ENCODE assay signal across 8 cellular contexts in genomic region chr4:74157116-74157742, GRCh38. TPM values are rescaled to one million over a fixed set of nuclear protein-coding genes. Genes with fewer than 3 reads are reported as not detected.
A peak's percentile ranks its signal among the peaks of the same experiment; 100 is the strongest.
DNase-seq lines count a peak whose midpoint lies in the region; ATAC-seq, FAIRE-seq and TF ChIP-seq lines count a peak whose summit lies in the region.

No MANE protein-coding gene starts in this region.

- H3K4me2 ChIP-seq in mesenchymal stem cell (ENCODE audit: low read length, poor library complexity, severe bottlenecking) = peak overlapping the region; percentile 73

- 4% methylated on average over 3 of the region's 4 CpGs for WGBS in mesenchymal stem cell

- H2BK12ac ChIP-seq in mesenchymal stem cell (ENCODE audit: low read length in 2 of 2) = peak overlapping the region in 1 of 2 experiments; percentile 55

- H3K4me3 ChIP-seq in BJ (ENCODE audit: low read depth, low read length) (peak overlapping the region; percentile 81), bronchial epithelial cell (ENCODE audit: low read depth, low read length) (peak overlapping the region; percentile 79), mesenchymal stem cell (ENCODE audit: insufficient read depth in 1 of 2, low read depth in 1 of 2, low read length in 2 of 2) (peak overlapping the region; percentile 89)
- H3K4me3 ChIP-seq in Jurkat, Clone E6-1 (ENCODE audit: low read length) = peak overlapping the region; percentile 84

- peak overlapping the region; percentile 87 for H3K27ac ChIP-seq in mesenchymal stem cell (ENCODE audit: low read length, poor library complexity, severe bottlenecking)

- H3K36me3 ChIP-seq in BJ (ENCODE audit: control insufficient read depth, insufficient read depth, low read length) (no peaks in the 10 kb centered on the region), bronchial epithelial cell (ENCODE audit: control insufficient read depth, insufficient read depth, low read length) (peaks cover 6% of the 10 kb centered on the region), mesenchymal stem cell (ENCODE audit: control insufficient read depth in 1 of 2, insufficient read depth in 2 of 2, low read depth in 1 of 2, low read length in 2 of 2) (peaks cover 2 to 18% of the 10 kb centered on the region in 2 experiments)

- ATAC-seq in HG03460 (IDR thresholded peaks at IDR 0.05; ENCODE audit: unreplicated experiment) (no peak), GM21786 (IDR thresholded peaks at IDR 0.05; ENCODE audit: unreplicated experiment) (no peak)

- POLR2A ChIA-PET in BJ (lab: Charles Lee) = no interaction called here

- H2BK5ac ChIP-seq in mesenchymal stem cell (ENCODE audit: low read depth, low read length, poor library complexity, severe bottlenecking) = no peak overlapping the region

- no peak for TF ChIP-seq CTCF in BJ (IDR thresholded peaks at IDR 0.05; ENCODE audit: insufficient read depth, low read depth, low read length)
- no peak for TF ChIP-seq CTCF in bronchial epithelial cell (IDR thresholded peaks at IDR 0.05; ENCODE audit: insufficient read depth, low read length, severe bottlenecking)

- FAIRE-seq in bronchial epithelial cell (lab: Jason Lieb, UNC) = no peak

- H2AFZ ChIP-seq in mesenchymal stem cell (ENCODE audit: low read depth, low read length) = peak overlapping the region; percentile 79

- no peak for DNase-seq in BJ (ENCODE audit: low read depth)
- no peak for DNase-seq in Jurkat, Clone E6-1 (ENCODE audit: low read depth, low spot score)
- DNase-seq in bronchial epithelial cell (ENCODE audit: low read depth) = peak; percentile 34
- peak; percentile 80 for DNase-seq in mesenchymal stem cell
- no peak for DNase-seq in HPDE6-E6E7 (ENCODE audit: extremely low spot score)
- DNase-seq in HuH-7.5 (ENCODE audit: low spot score) = no peak

- peak overlapping the region; percentile 96 for H4K8ac ChIP-seq in mesenchymal stem cell (ENCODE audit: low read length)

- no peak overlapping the region for H2AK5ac ChIP-seq in mesenchymal stem cell (ENCODE audit: low read length, severe bottlenecking)

- H2BK15ac ChIP-seq in mesenchymal stem cell (ENCODE audit: low read depth, poor library complexity, severe bottlenecking) = no peak overlapping the region

- CTCF ChIA-PET in BJ (lab: Yijun Ruan, JAX) = no interaction called here

- H3K9me3 ChIP-seq in mesenchymal stem cell (ENCODE audit: control insufficient read depth, low read length) = no peaks in the 10 kb centered on the region

- peak overlapping the region; percentile 71 for H2BK120ac ChIP-seq in mesenchymal stem cell (ENCODE audit: low read depth, low read length)

- H3K4me1 ChIP-seq in mesenchymal stem cell (ENCODE audit: control insufficient read depth, insufficient read depth, low read depth, low read length) = peaks cover 1% of the 10 kb centered on the region

- no peaks in the 10 kb centered on the region for H3K27me3 ChIP-seq in BJ (ENCODE audit: control insufficient read depth, insufficient read depth, low read length)
- H3K27me3 ChIP-seq in bronchial epithelial cell (ENCODE audit: control insufficient read depth, insufficient read depth, low read length) = no peaks in the 10 kb centered on the region
- H3K27me3 ChIP-seq in mesenchymal stem cell (ENCODE audit: control insufficient read depth in 1 of 2, insufficient read depth in 1 of 2, low read length in 2 of 2) = no peaks in the 10 kb centered on the region

- H3K23ac ChIP-seq in mesenchymal stem cell (ENCODE audit: low read length in 2 of 2) = peak overlapping the region in 1 of 2 experiments; percentile 19

- no peak overlapping the region for H3K14ac ChIP-seq in mesenchymal stem cell (ENCODE audit: low read length in 2 of 2)

- peak overlapping the region in 1 of 2 experiments; percentile 65 for H3K4ac ChIP-seq in mesenchymal stem cell (ENCODE audit: low read depth in 1 of 2, low read length in 2 of 2)

- peak overlapping the region; percentile 90 to 92 for H3K18ac ChIP-seq in mesenchymal stem cell (ENCODE audit: low read depth in 1 of 2, low read length in 2 of 2)

- H3K79me1 ChIP-seq in mesenchymal stem cell (replicated peaks; ENCODE audit: low read length, poor library complexity, severe bottlenecking) = peaks cover 6% of the 10 kb centered on the region

- H4K91ac ChIP-seq in mesenchymal stem cell (ENCODE audit: low read length) = no peak overlapping the region

- peak overlapping the region; percentile 97 for H3K9ac ChIP-seq in mesenchymal stem cell (ENCODE audit: low read length)

RNA-seq across cellular contexts. Expression of gene MTHFD2L, which starts 0.7 kb away (rescaled TPM):
- 1.7 and 4.3 TPM in 2 replicates for polyA plus RNA-seq in BJ (2011; rRNA removed)
- polyA minus RNA-seq in BJ (2011; rRNA and poly(A)+ RNA removed) = 3.5 and 4.0 TPM in 2 replicates
- 11.3 TPM for polyA plus RNA-seq in Jurkat, Clone E6-1 (2012; ENCODE audit: insufficient read depth, insufficient read length)
- 24.2 and 29.0 TPM in 2 replicates for total RNA-seq in bronchial epithelial cell
- 6.0 TPM for polyA plus RNA-seq in mesenchymal stem cell (2013, experiment 1 of 2)
- polyA plus RNA-seq in mesenchymal stem cell (2013, experiment 2 of 2) = 6.5 TPM

RNA-seq across cellular contexts. Expression of gene CXCL2, which starts 58.2 kb away (rescaled TPM):
- polyA plus RNA-seq in BJ (2011; rRNA removed) = 0.63 and 0.82 TPM in 2 replicates
- 0.71 and 0.87 TPM in 2 replicates for polyA minus RNA-seq in BJ (2011; rRNA and poly(A)+ RNA removed)
- polyA plus RNA-seq in Jurkat, Clone E6-1 (2012; ENCODE audit: insufficient read depth, insufficient read length) = not detected
- total RNA-seq in bronchial epithelial cell = 5.5 and 7.9 TPM in 2 replicates
- 33.7 TPM for polyA plus RNA-seq in mesenchymal stem cell (2013, experiment 1 of 2)
- polyA plus RNA-seq in mesenchymal stem cell (2013, experiment 2 of 2) = 28.7 TPM

Comparison
In these comparisons a context has a peak if more than half of its experiments do, and no peak if none do; other contexts are left out.
1. DNase-seq: peak in bronchial epithelial cell (single experiment) and mesenchymal stem cell (single experiment); none in BJ (single experiment), Jurkat, Clone E6-1 (single experiment), HPDE6-E6E7 (single experiment) and HuH-7.5 (single experiment).
2. Peak in every context shown above with its lines, with median percentiles within 50 percentile points of each other: H3K4me3 ChIP-seq.